In genomic region chr12:26831959-26832816, GRCh38 we compare ENCODE assay signal across 8 cellular contexts. TPM values are rescaled to one million over a fixed set of nuclear protein-coding genes. Genes with fewer than 3 reads are reported as not detected.
DNase-seq lines count a peak whose midpoint lies in the region; ATAC-seq, FAIRE-seq and TF ChIP-seq lines count a peak whose summit lies in the region.

No MANE protein-coding gene starts in this region.

- H3K4me3 Mint-ChIP-seq in activated T-helper 2 cell treated with anti-CD3 and anti-CD28 coated beads, Interferon-gamma antibody, Interleukin-2, Interleukin-4, amounts not matched to agents 10 μg/mL and 5 μg/mL and 100 μg/mL, durations not matched to agents 14 hours and 24 hours and 36 hours (ENCODE audit: low read depth) = peak overlapping the region; percentile 95
- H3K4me3 Mint-ChIP-seq in neural crest cell = peak overlapping the region; percentile 96

- no peaks in the 10 kb centered on the region for H3K27me3 Mint-ChIP-seq in activated T-helper 2 cell treated with anti-CD3 and anti-CD28 coated beads, Interferon-gamma antibody, Interleukin-2, Interleukin-4, amounts not matched to agents 10 μg/mL and 5 μg/mL and 100 μg/mL, durations not matched to agents 14 hours and 24 hours and 36 hours (ENCODE audit: low read depth)
- peaks cover 12% of the 10 kb centered on the region for H3K27me3 Mint-ChIP-seq in neural crest cell (ENCODE audit: low read depth)

- intact Hi-C loops in activated T-helper 2 cell treated with anti-CD3 and anti-CD28 coated beads, Interferon-gamma antibody, Interleukin-2, Interleukin-4, amounts not matched to agents 10 μg/mL and 5 μg/mL and 100 μg/mL, durations not matched to agents 14 hours and 24 hours and 36 hours (cut with micrococcal nuclease) = loop anchor here (1.0 to 10.0 kb wide), 7 partner anchors 23 to 1777 kb away; partner anchors contain the start of genes BMAL2 and TM7SF3

- peaks cover 16% of the 10 kb centered on the region for H3K36me3 Mint-ChIP-seq in activated T-helper 2 cell treated with anti-CD3 and anti-CD28 coated beads, Interferon-gamma antibody, Interleukin-2, Interleukin-4, amounts not matched to agents 10 μg/mL and 5 μg/mL and 100 μg/mL, durations not matched to agents 14 hours and 24 hours and 36 hours (ENCODE audit: low read depth)
- H3K36me3 Mint-ChIP-seq in neural crest cell (ENCODE audit: low read depth) = no peaks in the 10 kb centered on the region

- peak; percentile 49 for ATAC-seq in GM19452 (IDR thresholded peaks at IDR 0.05; ENCODE audit: unreplicated experiment)
- peak; percentile 43 for ATAC-seq in HG03565 (IDR thresholded peaks at IDR 0.05; ENCODE audit: unreplicated experiment)

- DNase-seq in COLO829 (ENCODE audit: low spot score) (peak; percentile 54), RCC 7860 (ENCODE audit: low spot score) (peak; percentile 70), fibroblast of the aortic adventitia (ENCODE audit: low read depth) (peak; percentile 75), neural crest cell (ENCODE audit: low read depth, low spot score) (peak; percentile 40)
- peak; percentile 67 for DNase-seq in activated T-helper 2 cell treated with anti-CD3 and anti-CD28 coated beads, Interferon-gamma antibody, Interleukin-2, Interleukin-4, amounts not matched to agents 10 μg/mL and 5 μg/mL and 100 μg/mL, durations not matched to agents 14 hours and 24 hours and 36 hours (ENCODE audit: low spot score)

- H3K36me3 ChIP-seq in stomach smooth muscle (ENCODE audit: control insufficient read depth in 2 of 2, insufficient read depth in 2 of 2, low read length in 2 of 2) = no peaks in the 10 kb centered on the region

- peak; percentile 4 for TF ChIP-seq CTCF in fibroblast of the aortic adventitia (IDR thresholded peaks at IDR 0.05; ENCODE audit: insufficient read depth, low read length)
- no peak for TF ChIP-seq CTCF in neural crest cell (conservative IDR thresholded peaks at IDR 0.05)

- H3K4me1 Mint-ChIP-seq in activated T-helper 2 cell treated with anti-CD3 and anti-CD28 coated beads, Interferon-gamma antibody, Interleukin-2, Interleukin-4, amounts not matched to agents 10 μg/mL and 5 μg/mL and 100 μg/mL, durations not matched to agents 14 hours and 24 hours and 36 hours (ENCODE audit: low read depth) = peaks cover 51% of the 10 kb centered on the region
- H3K4me1 Mint-ChIP-seq in neural crest cell = peaks cover 33% of the 10 kb centered on the region

- H3K27me3 ChIP-seq in stomach smooth muscle (ENCODE audit: control insufficient read depth in 1 of 2, insufficient read depth in 2 of 2, low read length in 2 of 2) = no peaks in the 10 kb centered on the region

- no peaks in the 10 kb centered on the region for H3K9me3 Mint-ChIP-seq in activated T-helper 2 cell treated with anti-CD3 and anti-CD28 coated beads, Interferon-gamma antibody, Interleukin-2, Interleukin-4, amounts not matched to agents 10 μg/mL and 5 μg/mL and 100 μg/mL, durations not matched to agents 14 hours and 24 hours and 36 hours
- H3K9me3 Mint-ChIP-seq in neural crest cell = no peaks in the 10 kb centered on the region

- H3K27ac ChIP-seq in stomach smooth muscle (ENCODE audit: low read length) = peak overlapping the region; percentile 86

- no peak for FAIRE-seq in RCC 7860 (lab: Jason Lieb, UNC)

- H3K27ac Mint-ChIP-seq in activated T-helper 2 cell treated with anti-CD3 and anti-CD28 coated beads, Interferon-gamma antibody, Interleukin-2, Interleukin-4, amounts not matched to agents 10 μg/mL and 5 μg/mL and 100 μg/mL, durations not matched to agents 14 hours and 24 hours and 36 hours = peak overlapping the region; percentile 92
- peak overlapping the region; percentile 31 for H3K27ac Mint-ChIP-seq in neural crest cell (ENCODE audit: unreplicated experiment)

- H3K4me3 ChIP-seq in fibroblast of the aortic adventitia (ENCODE audit: low read depth, low read length) = peak overlapping the region; percentile 94
- peak overlapping the region; percentile 98 to 99 for H3K4me3 ChIP-seq in stomach smooth muscle (ENCODE audit: low read length in 2 of 2)

- H3K4me1 ChIP-seq in stomach smooth muscle (ENCODE audit: control insufficient read depth, insufficient read depth, low read length) = peaks cover 18% of the 10 kb centered on the region

- H3K9ac ChIP-seq in stomach smooth muscle (ENCODE audit: low read length in 2 of 2) = peak overlapping the region; percentile 91 to 92

- no peaks in the 10 kb centered on the region for H3K9me3 ChIP-seq in stomach smooth muscle (ENCODE audit: control insufficient read depth in 2 of 2, low read length in 2 of 2)

RNA-seq across cellular contexts. Expression of gene ITPR2, which starts 0.8 kb away (rescaled TPM):
- 49.3 and 49.6 TPM in 2 replicates for total RNA-seq in activated T-helper 2 cell treated with anti-CD3 and anti-CD28 coated beads, Interferon-gamma antibody, Interleukin-2, Interleukin-4, amounts not matched to agents 10 μg/mL and 5 μg/mL and 100 μg/mL, durations not matched to agents 14 hours and 24 hours and 36 hours
- 15.5 and 79.5 TPM in 2 replicates for total RNA-seq in fibroblast of the aortic adventitia (ENCODE audit: low replicate concordance)
- total RNA-seq in neural crest cell = 13.9 and 16.7 TPM in 2 replicates

Comparison
In these comparisons a context has a peak if more than half of its experiments do, and no peak if none do; other contexts are left out.
1. Peak in every context shown above with its lines: DNase-seq, ATAC-seq, H3K4me3 ChIP-seq and H3K27ac ChIP-seq.